In the genomic region with DNA sequence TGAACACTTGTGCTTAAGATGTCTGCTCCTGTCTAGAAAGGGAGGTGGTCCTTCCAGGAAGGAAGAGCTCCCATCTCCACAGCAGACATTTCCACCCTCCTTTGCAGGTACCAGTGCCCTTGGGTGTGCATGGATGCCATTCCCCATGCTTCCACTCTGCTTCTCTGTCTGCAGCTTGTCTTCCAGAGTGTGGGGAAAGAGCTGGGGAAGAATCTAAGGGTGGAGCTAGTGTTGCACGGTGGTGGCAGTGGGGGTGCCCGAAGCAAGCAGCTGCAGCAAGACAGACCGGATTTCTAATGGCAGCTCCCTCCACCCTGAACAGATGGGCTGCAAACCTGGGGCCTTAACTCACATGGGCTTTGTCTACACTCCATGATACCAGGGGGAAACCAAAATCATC, we compare ENCODE assay signal across 16 cellular contexts. TPM values are rescaled to one million over a fixed set of nuclear protein-coding genes. Genes with fewer than 3 reads are reported as not detected.
DNase-seq lines count a peak whose midpoint lies in the region; ATAC-seq and TF ChIP-seq lines count a peak whose summit lies in the region.
"Had no signal": no experiment of that assay in that cellular context is flagged by ENCODE, and none has a peak within 500 bp of the region (broad histone marks: within the 10 kb centered on the region; RNA-seq: fewer than 3 reads in every experiment).

No MANE protein-coding gene starts in this region.

- in situ Hi-C loops in T47D (cut with HindIII; ENCODE audit: low pct_unique_long_range_greater_than_20kb, low sequenced_read_pairs) = no loop called here

- H3K4me1 Mint-ChIP-seq in MCF 10A (ENCODE audit: insufficient read depth, unreplicated experiment) (no peaks in the 10 kb centered on the region), chondrocyte (ENCODE audit: low read depth) (no peaks in the 10 kb centered on the region)
- H3K4me1 Mint-ChIP-seq in activated CD4-positive, alpha-beta memory T cell treated with anti-CD3 and anti-CD28 coated beads for 36 hours (ENCODE audit: low read depth) = peaks cover 15% of the 10 kb centered on the region

- no peaks in the 10 kb centered on the region for H3F3A ChIP-seq in PC-3 (ENCODE audit: low read length, unreplicated experiment)

- H3K9me2 ChIP-seq in PC-3 (replicated peaks; ENCODE audit: low read length) = no peaks in the 10 kb centered on the region

- peak; percentile 49 to 76 for DNase-seq in T47D (ENCODE audit: low read depth in 1 of 2, low spot score in 1 of 2)
- no peak for DNase-seq in MCF 10A (ENCODE audit: unreplicated experiment)
- peak; percentile 54 for DNase-seq in PC-3
- no peak for DNase-seq in mucosa of descending colon
- no peak for DNase-seq in chondrocyte (ENCODE audit: low spot score)
- no peak for DNase-seq in ecto neural progenitor cell (ENCODE audit: low spot score)
- DNase-seq in activated CD4-positive, alpha-beta memory T cell treated with anti-CD3 and anti-CD28 coated beads for 36 hours = no peak
- DNase-seq: KG1, NCI-H1105 treated with DMSO at 0.1 percent for 48 hours, NCI-H1930, NCI-H2171, NCI-H524 treated with DMSO at 0.1 percent for 48 hours, Right ventricle myocardium superior had no signal

- H3K4me1 ChIP-seq in PC-3 (ENCODE audit: insufficient read depth, low read length) = peaks cover 56% of the 10 kb centered on the region
- peaks cover 4% of the 10 kb centered on the region for H3K4me1 ChIP-seq in mucosa of descending colon (ENCODE audit: low read depth)

- peak overlapping the region; percentile 46 for H2AFZ ChIP-seq in PC-3 (ENCODE audit: low read length)

- no peak for TF ChIP-seq CTCF in MCF 10A (IDR thresholded peaks at IDR 0.05; ENCODE audit: unreplicated experiment)
- TF ChIP-seq CTCF in PC-3 (conservative IDR thresholded peaks at IDR 0.05; ENCODE audit: low read depth, low read length) = no peak
- no peak for TF ChIP-seq CTCF in mucosa of descending colon (IDR thresholded peaks at IDR 0.05)
- TF ChIP-seq CTCF in chondrocyte (IDR thresholded peaks at IDR 0.05) = no peak

- H3K4me3 ChIP-seq in PC-3 (ENCODE audit: low read length) = no peak overlapping the region
- no peak overlapping the region for H3K4me3 ChIP-seq in mucosa of descending colon

- peak overlapping the region; percentile 32; the same call in 1 of the 2 replicates for H3K4me2 ChIP-seq in PC-3 (ENCODE audit: low read length)

- H3K4me3 Mint-ChIP-seq in MCF 10A (ENCODE audit: unreplicated experiment) (no peak overlapping the region), chondrocyte (ENCODE audit: unreplicated experiment) (no peak overlapping the region)
- H3K4me3 Mint-ChIP-seq in activated CD4-positive, alpha-beta memory T cell treated with anti-CD3 and anti-CD28 coated beads for 36 hours = no peak overlapping the region
- H3K4me3 Mint-ChIP-seq: B cell had no signal

- H4K20me1 ChIP-seq in PC-3 (ENCODE audit: low read length) = no peaks in the 10 kb centered on the region

- BruUV-seq in MCF 10A (replicated peaks; lab: Mats Ljungman, UMichigan) = no TSS peak
- BruUV-seq in PC-3 (replicated peaks; lab: Mats Ljungman, UMichigan) = no TSS peak

- H3K27me3 Mint-ChIP-seq in MCF 10A (ENCODE audit: insufficient read depth, unreplicated experiment) (peaks cover 95% of the 10 kb centered on the region), chondrocyte (ENCODE audit: low read depth) (peaks cover 82% of the 10 kb centered on the region)
- H3K27me3 Mint-ChIP-seq in activated CD4-positive, alpha-beta memory T cell treated with anti-CD3 and anti-CD28 coated beads for 36 hours = peaks cover 85% of the 10 kb centered on the region

- intact Hi-C loops in MCF 10A (cut with micrococcal nuclease) = no loop called here
- intact Hi-C loops in PC-3 (cut with micrococcal nuclease) = no loop called here
- intact Hi-C loops in mucosa of descending colon (cut with DNase I, micrococcal nuclease) = no loop called here
- intact Hi-C loops in activated CD4-positive, alpha-beta memory T cell treated with anti-CD3 and anti-CD28 coated beads for 36 hours (cut with micrococcal nuclease) = loop anchor here (5.0 kb wide), 1 partner anchor 139 kb away; a partner anchor contains a TSS

- POLR2A ChIA-PET in MCF 10A (lab: Yijun Ruan, JAX) (interaction anchor here (1.4 kb wide), 1 partner anchor 61 kb away, joined by 6 read pairs; no protein-coding TSS in a partner anchor), PC-3 (lab: Charles Lee; ENCODE audit: unreplicated experiment) (interaction anchor here (0.6 to 0.8 kb wide), 3 partner anchors 12 to 125 kb away, joined by 3 to 4 read pairs (median 3); a partner anchor contains a TSS)
- POLR2A ChIA-PET in activated CD4-positive, alpha-beta memory T cell treated with anti-CD3 and anti-CD28 coated beads for 36 hours (lab: Charles Lee) = interaction anchor here (0.7 kb wide), 1 partner anchor 22 kb away, joined by 3 read pairs; no protein-coding TSS in a partner anchor

- H3K27ac Mint-ChIP-seq in MCF 10A (ENCODE audit: low read depth, unreplicated experiment) (no peak overlapping the region), chondrocyte (ENCODE audit: unreplicated experiment) (no peak overlapping the region)
- H3K27ac Mint-ChIP-seq in activated CD4-positive, alpha-beta memory T cell treated with anti-CD3 and anti-CD28 coated beads for 36 hours = no peak overlapping the region
- H3K27ac Mint-ChIP-seq: B cell had no signal

- ATAC-seq in PC-3 (peak; percentile 27), mucosa of descending colon (peak; percentile 43)

- CTCF ChIA-PET in MCF 10A (lab: Yijun Ruan, JAX) (interaction anchor here (1.0 kb wide), 1 partner anchor 39 kb away, joined by 5 read pairs; no protein-coding TSS in a partner anchor), PC-3 (lab: Charles Lee) (interaction anchor here (0.6 to 1.5 kb wide), 8 partner anchors 22 to 75 kb away, joined by 3 to 13 read pairs (median 3); a partner anchor contains a TSS)
- CTCF ChIA-PET in activated CD4-positive, alpha-beta memory T cell treated with anti-CD3 and anti-CD28 coated beads for 36 hours (lab: Charles Lee) = interaction anchor here (0.7 to 1.8 kb wide), 6 partner anchors 26 to 416 kb away, joined by 3 to 19 read pairs (median 4); no protein-coding TSS in a partner anchor

- no peaks in the 10 kb centered on the region for H3K36me3 ChIP-seq in PC-3 (ENCODE audit: low read depth, low read length)
- no peaks in the 10 kb centered on the region for H3K36me3 ChIP-seq in mucosa of descending colon (ENCODE audit: low read depth)

- no peak overlapping the region; the same call in 1 of the 2 replicates for H3K27ac ChIP-seq in PC-3 (ENCODE audit: low read length)
- H3K27ac ChIP-seq: HL-60 had no signal

- H3K27me3 ChIP-seq in PC-3 (ENCODE audit: low read length) = no peaks in the 10 kb centered on the region

- peaks cover 38% of the 10 kb centered on the region for H3K79me2 ChIP-seq in PC-3 (ENCODE audit: low read length)

- H3K9ac ChIP-seq in PC-3 (ENCODE audit: low read length) = no peak overlapping the region

- H3K36me3 Mint-ChIP-seq in MCF 10A (ENCODE audit: insufficient read depth, unreplicated experiment) (no peaks in the 10 kb centered on the region), chondrocyte (ENCODE audit: low read depth) (no peaks in the 10 kb centered on the region)
- H3K36me3 Mint-ChIP-seq in activated CD4-positive, alpha-beta memory T cell treated with anti-CD3 and anti-CD28 coated beads for 36 hours = no peaks in the 10 kb centered on the region

- H3K9me3 ChIP-seq in PC-3 (ENCODE audit: low read length) (no peaks in the 10 kb centered on the region), mucosa of descending colon (no peaks in the 10 kb centered on the region)

- H3K9me3 Mint-ChIP-seq in MCF 10A (ENCODE audit: unreplicated experiment) = no peaks in the 10 kb centered on the region
- H3K9me3 Mint-ChIP-seq in chondrocyte (ENCODE audit: low read depth) = no peaks in the 10 kb centered on the region
- H3K9me3 Mint-ChIP-seq in activated CD4-positive, alpha-beta memory T cell treated with anti-CD3 and anti-CD28 coated beads for 36 hours = no peaks in the 10 kb centered on the region

RNA-seq across cellular contexts. Expression of a gene that starts 22.6 kb away (rescaled TPM):
- total RNA-seq in MCF 10A (2022) (not detected in 2 replicates), PC-3 (2014; rRNA removed) (80.8 and 96.5 TPM in 2 replicates), mucosa of descending colon (10 to 100 TPM; 12.2 to 65.4 (median 48.2) TPM), chondrocyte (0.19 TPM in 1 of 3 replicates, not detected in the others)
- total RNA-seq in activated CD4-positive, alpha-beta memory T cell treated with anti-CD3 and anti-CD28 coated beads for 36 hours = not detected
- total RNA-seq: B cell, H1, Right ventricle myocardium superior had no signal

RNA-seq across cellular contexts. Expression of a gene that starts 28.2 kb away (rescaled TPM):
- total RNA-seq in MCF 10A (2022) = not detected in 2 replicates
- 44.1 and 51.4 TPM in 2 replicates for total RNA-seq in PC-3 (2014; rRNA removed)
- 10 to 100 TPM in 2 of 3 donors, 1 to 10 TPM in 1; 6.6 to 24.0 (median 12.4) TPM for total RNA-seq in mucosa of descending colon
- total RNA-seq in chondrocyte = not detected in 3 replicates
- not detected for total RNA-seq in activated CD4-positive, alpha-beta memory T cell treated with anti-CD3 and anti-CD28 coated beads for 36 hours
- total RNA-seq: B cell, H1, Right ventricle myocardium superior had no signal

RNA-seq across cellular contexts. Expression of a gene that starts 28.9 kb away (rescaled TPM):
- not detected in 2 replicates for total RNA-seq in MCF 10A (2022)
- 33.5 and 44.4 TPM in 2 replicates for total RNA-seq in PC-3 (2014; rRNA removed)
- total RNA-seq in mucosa of descending colon = 100 to 1,000 TPM in 2 of 3 donors, 10 to 100 TPM in 1; 32.2 to 180 (median 137) TPM
- not detected in 3 replicates for total RNA-seq in chondrocyte
- not detected for total RNA-seq in activated CD4-positive, alpha-beta memory T cell treated with anti-CD3 and anti-CD28 coated beads for 36 hours
- total RNA-seq: B cell, H1, Right ventricle myocardium superior had no signal

Comparison
In these comparisons a context has a peak if more than half of its experiments do, and no peak if none do; other contexts are left out.
1. DNase-seq: peak in T47D (2 of 2) and PC-3 (single experiment); none in MCF 10A (single experiment), mucosa of descending colon (0 of 3), chondrocyte (single experiment), ecto neural progenitor cell (single experiment) and activated CD4-positive, alpha-beta memory T cell treated with anti-CD3 and anti-CD28 coated beads for 36 hours (single experiment).
2. RNA of a gene that starts 22.6 kb away (total RNA-seq): 80.8 to 96.5 TPM in PC-3 and 12.2 to 65.4 TPM in mucosa of descending colon; 0.19 TPM in chondrocyte, not detected in MCF 10A and not detected in activated CD4-positive, alpha-beta memory T cell treated with anti-CD3 and anti-CD28 coated beads for 36 hours; every median in the first group is over 10 times any median in the second.
3. RNA of a gene that starts 28.9 kb away (total RNA-seq): 32.2 to 180 TPM in mucosa of descending colon and 33.5 to 44.4 TPM in PC-3; not detected in MCF 10A, not detected in chondrocyte and not detected in activated CD4-positive, alpha-beta memory T cell treated with anti-CD3 and anti-CD28 coated beads for 36 hours; every median in the first group is over 10 times any median in the second.